In genomic region chr17:67601897-67602296, GRCh38 we compare ENCODE assay signal across 23 cellular contexts.
A peak's percentile ranks its signal among the peaks of the same experiment; 100 is the strongest.
DNase-seq lines count a peak whose midpoint lies in the region; ATAC-seq and TF ChIP-seq lines count a peak whose summit lies in the region.
"Had no signal": no experiment of that assay in that cellular context is flagged by ENCODE, and none has a peak within 500 bp of the region (broad histone marks: within the 10 kb centered on the region; RNA-seq: fewer than 3 reads in every experiment).

No MANE protein-coding gene starts in this region.

- peaks cover 11 to 22% (median 18%) of the 10 kb centered on the region in 4 donors for H3K4me1 Mint-ChIP-seq in CD4-positive, alpha-beta memory T cell
- H3K4me1 Mint-ChIP-seq in endodermal cell (no peaks in the 10 kb centered on the region), nephron (peaks cover 34% of the 10 kb centered on the region)
- H3K4me1 Mint-ChIP-seq: activated B cell treated with CpG ODN at 0.5 μM for 24 hours; activated CD4-positive, alpha-beta memory T cell treated with anti-CD3 and anti-CD28 coated beads, Interleukin-2, amount 10 ng/mL, durations not matched to agents 7 days and 5 days had no signal

- CTCF ChIA-PET in CD4-positive, alpha-beta memory T cell (lab: Charles Lee; ENCODE audit: partially characterized antibody) = interaction anchor here (1.5 to 3.3 kb wide), 5 partner anchors 127 to 227 kb away, joined by 6 to 29 read pairs (median 9); partner anchors contain the start of gene PITPNC1

- no peak overlapping the region for H3K27ac ChIP-seq in CD4-positive, alpha-beta memory T cell (ENCODE audit: low read depth, low read length)
- H3K27ac ChIP-seq in endodermal cell (ENCODE audit: low read depth, low read length) (no peak overlapping the region), thyroid gland (no peak overlapping the region)
- H3K27ac ChIP-seq: breast epithelium, Peyer's patch, sigmoid colon, tibial artery had no signal

- no peaks in the 10 kb centered on the region for H3K27me3 ChIP-seq in CD4-positive, alpha-beta memory T cell (ENCODE audit: insufficient read depth, low read length)
- no peaks in the 10 kb centered on the region for H3K27me3 ChIP-seq in endodermal cell (ENCODE audit: control insufficient read depth, insufficient read depth, low read length, poor library complexity, severe bottlenecking)
- H3K27me3 ChIP-seq in thyroid gland = no peaks in the 10 kb centered on the region
- H3K27me3 ChIP-seq: breast epithelium, dorsolateral prefrontal cortex, Peyer's patch, sigmoid colon, tibial artery had no signal

- ATAC-seq in GM21360 (IDR thresholded peaks at IDR 0.05; ENCODE audit: unreplicated experiment) = no peak
- ATAC-seq in HG03520 (IDR thresholded peaks at IDR 0.05; ENCODE audit: unreplicated experiment) = no peak
- ATAC-seq: esophagus mucosa had no signal

- no peaks in the 10 kb centered on the region for H3K9me3 ChIP-seq in CD4-positive, alpha-beta memory T cell (ENCODE audit: control insufficient read depth in 1 of 2, low read length in 2 of 2)
- H3K9me3 ChIP-seq in endodermal cell (ENCODE audit: control insufficient read depth, low read length) (peaks cover 12% of the 10 kb centered on the region), thyroid gland (no peaks in the 10 kb centered on the region)
- H3K9me3 ChIP-seq: breast epithelium, Peyer's patch, sigmoid colon, tibial artery had no signal

- POLR2A ChIA-PET in CD4-positive, alpha-beta memory T cell (lab: Charles Lee; ENCODE audit: partially characterized antibody) = interaction anchor here (1.4 kb wide), 1 partner anchor 224 kb away, joined by 3 read pairs; no protein-coding TSS in a partner anchor

- in situ Hi-C loops in SK-MEL-5 (cut with HindIII; ENCODE audit: low pct_unique_long_range_greater_than_20kb, low sequenced_read_pairs) = no loop called here

- WGBS in endodermal cell (ENCODE audit: insufficient coverage in 1 of 2, insufficient read length in 1 of 2), 2 experiments = 92 to 93% methylated on average over 4 of the region's 4 CpGs
- 77 to 80% methylated on average over 4 of the region's 4 CpGs for WGBS in thyroid gland, 2 donors

- TF ChIP-seq CTCF in endodermal cell (conservative IDR thresholded peaks at IDR 0.05) = no peak
- no peak for TF ChIP-seq CTCF in nephron (IDR thresholded peaks at IDR 0.05; ENCODE audit: unreplicated experiment in 3 of 3)
- no peak for TF ChIP-seq CTCF in thyroid gland (IDR thresholded peaks at IDR 0.05)

- H3K9me3 Mint-ChIP-seq in CD4-positive, alpha-beta memory T cell = no peaks in the 10 kb centered on the region
- H3K9me3 Mint-ChIP-seq in endodermal cell = peaks cover 5% of the 10 kb centered on the region
- H3K9me3 Mint-ChIP-seq in nephron = peaks cover 19% of the 10 kb centered on the region
- H3K9me3 Mint-ChIP-seq: activated B cell treated with CpG ODN at 0.5 μM for 24 hours; activated CD4-positive, alpha-beta memory T cell treated with anti-CD3 and anti-CD28 coated beads, Interleukin-2, amount 10 ng/mL, durations not matched to agents 7 days and 5 days had no signal

- H3K9ac ChIP-seq in endodermal cell (ENCODE audit: extremely low read depth, low read length, poor library complexity, severe bottlenecking) = no peak overlapping the region
- H3K9ac ChIP-seq: SK-N-SH had no signal

- H3K27ac Mint-ChIP-seq in CD4-positive, alpha-beta memory T cell = peak overlapping the region in 5 of 7 donors; percentile 22 to 62 (median 30)
- H3K27ac Mint-ChIP-seq in endodermal cell (peak overlapping the region; percentile 6), nephron (peak overlapping the region; percentile 4 to 65 (median 5))
- H3K27ac Mint-ChIP-seq: activated B cell treated with CpG ODN at 0.5 μM for 24 hours; activated CD4-positive, alpha-beta memory T cell treated with anti-CD3 and anti-CD28 coated beads, Interleukin-2, amount 10 ng/mL, durations not matched to agents 7 days and 5 days had no signal

- intact Hi-C loops in CD4-positive, alpha-beta memory T cell (cut with micrococcal nuclease) = loop anchor here (2.0 to 5.0 kb wide), 2 partner anchors 85 to 127 kb away; no protein-coding TSS in a partner anchor
- intact Hi-C loops in thyroid gland (cut with DNase I) = loop anchor here (10.0 kb wide), 1 partner anchor 227 kb away; the partner anchor contains the start of gene PITPNC1

- no peak for DNase-seq in CD4-positive, alpha-beta memory T cell
- DNase-seq in SK-MEL-5 (ENCODE audit: low read depth, low spot score) (peak; percentile 46), endodermal cell (no peak), thyroid gland (no peak)
- DNase-seq: activated B cell treated with CpG ODN at 0.5 μM for 24 hours; activated CD4-positive, alpha-beta memory T cell treated with anti-CD3 and anti-CD28 coated beads, Interleukin-2, amount 10 ng/mL, durations not matched to agents 7 days and 5 days; DMS53; dorsolateral prefrontal cortex; GF-D8; KG1; NCI-H1930; NCI-H446; NK-92 treated with Interleukin-12 subunit alpha and Interleukin-12 subunit beta, amount 100 ng/mL, for 24 hours; Peyer's patch; posterior cingulate gyrus; sigmoid colon; SK-N-SH; tibial artery had no signal

- H3K36me3 ChIP-seq in CD4-positive, alpha-beta memory T cell (ENCODE audit: insufficient read depth, low read length) = no peaks in the 10 kb centered on the region
- H3K36me3 ChIP-seq in endodermal cell (ENCODE audit: control insufficient read depth, insufficient read depth, low read length) (no peaks in the 10 kb centered on the region), thyroid gland (no peaks in the 10 kb centered on the region)
- H3K36me3 ChIP-seq: breast epithelium, Peyer's patch, sigmoid colon, tibial artery had no signal

- H3K4me3 Mint-ChIP-seq in CD4-positive, alpha-beta memory T cell = no peak overlapping the region
- no peak overlapping the region for H3K4me3 Mint-ChIP-seq in endodermal cell
- no peak overlapping the region for H3K4me3 Mint-ChIP-seq in nephron
- H3K4me3 Mint-ChIP-seq: activated B cell treated with CpG ODN at 0.5 μM for 24 hours; activated CD4-positive, alpha-beta memory T cell treated with anti-CD3 and anti-CD28 coated beads, Interleukin-2, amount 10 ng/mL, durations not matched to agents 7 days and 5 days had no signal

- TF ChIP-seq POLR2A in thyroid gland (IDR thresholded peaks at IDR 0.05) = no peak

- H3K36me3 Mint-ChIP-seq in CD4-positive, alpha-beta memory T cell = peaks cover 10 to 12% of the 10 kb centered on the region in 2 donors
- H3K36me3 Mint-ChIP-seq in endodermal cell (ENCODE audit: low read depth) = peaks cover 7% of the 10 kb centered on the region
- H3K36me3 Mint-ChIP-seq in nephron (ENCODE audit: low read depth) = peaks cover 12% of the 10 kb centered on the region

- no peak overlapping the region for H3K4me3 ChIP-seq in CD4-positive, alpha-beta memory T cell (ENCODE audit: low read length in 2 of 2)
- H3K4me3 ChIP-seq in endodermal cell (ENCODE audit: low read length) = no peak overlapping the region
- H3K4me3 ChIP-seq in thyroid gland (replicated peaks in 1 of 3) = no peak overlapping the region
- H3K4me3 ChIP-seq: breast epithelium, dorsolateral prefrontal cortex, Peyer's patch, sigmoid colon, tibial artery had no signal

- H3K4me1 ChIP-seq in CD4-positive, alpha-beta memory T cell (ENCODE audit: insufficient read depth, low read length) = no peaks in the 10 kb centered on the region
- H3K4me1 ChIP-seq in endodermal cell (ENCODE audit: control insufficient read depth, insufficient read depth, low read length) (no peaks in the 10 kb centered on the region), thyroid gland (peaks cover 11 to 28% of the 10 kb centered on the region in 2 donors)
- H3K4me1 ChIP-seq: breast epithelium had no signal

- no peaks in the 10 kb centered on the region for H3K27me3 Mint-ChIP-seq in CD4-positive, alpha-beta memory T cell
- H3K27me3 Mint-ChIP-seq in endodermal cell (ENCODE audit: insufficient read depth) = no peaks in the 10 kb centered on the region
- peaks cover 12% of the 10 kb centered on the region for H3K27me3 Mint-ChIP-seq in nephron (ENCODE audit: low read depth)
- H3K27me3 Mint-ChIP-seq: activated B cell treated with CpG ODN at 0.5 μM for 24 hours; activated CD4-positive, alpha-beta memory T cell treated with anti-CD3 and anti-CD28 coated beads, Interleukin-2, amount 10 ng/mL, durations not matched to agents 7 days and 5 days had no signal
